2 cellular contexts compared by ENCODE assay signal in genomic region chr12:47905313-47905730, GRCh38.
TF ChIP-seq lines count a peak whose summit lies in the region.

No MANE protein-coding gene starts in this region.

TF ChIP-seq in GM23338, 12 proteins besides CTCF, POLR2A, EP300 and RAD21:
- TF ChIP-seq CREB1 (CRISPR knock-in tag; IDR thresholded peaks at IDR 0.05; ENCODE audit: low read depth) (peak; percentile 76), REST (IDR thresholded peaks at IDR 0.05; ENCODE audit: unreplicated experiment) (no peak)

TF ChIP-seq in HepG2, 621 proteins besides CTCF, POLR2A, EP300 and RAD21:
- TF ChIP-seq E2F5 (CRISPR knock-in tag; conservative IDR thresholded peaks at IDR 0.05) (no peak), PCBP1 (IDR thresholded peaks at IDR 0.05; ENCODE audit: borderline replicate concordance, low read depth, low read length) (0 out of 2 replicates have a peak, but pooled peaks have one; percentile 22), HNRNPLL (IDR thresholded peaks at IDR 0.05; ENCODE audit: low read depth, low read length, poor library complexity, severe bottlenecking) (peak; percentile 6), ZFP62 (CRISPR knock-in tag; IDR thresholded peaks at IDR 0.05) (no peak), RFXANK (CRISPR knock-in tag; IDR thresholded peaks at IDR 0.05) (no peak), KDM3A (CRISPR knock-in tag; IDR thresholded peaks at IDR 0.05; ENCODE audit: low read depth) (no peak), KDM2A (CRISPR knock-in tag; IDR thresholded peaks at IDR 0.05; ENCODE audit: borderline replicate concordance, low read depth) (peak; percentile 28; the same call in 1 of the 2 replicates), MXI1 (IDR thresholded peaks at IDR 0.05; ENCODE audit: borderline replicate concordance, low read depth, low read length) (0 out of 3 replicates have a peak, but pooled peaks have one; percentile 12), HOXA3 (CRISPR knock-in tag; IDR thresholded peaks at IDR 0.05) (0 out of 2 replicates have a peak, but pooled peaks have one; percentile 18), CSRNP1 (CRISPR knock-in tag; IDR thresholded peaks at IDR 0.05) (no peak), ZBTB38 (CRISPR knock-in tag; IDR thresholded peaks at IDR 0.05) (no peak), ZNF20 (CRISPR knock-in tag; IDR thresholded peaks at IDR 0.05) (no peak), KMT2A (CRISPR knock-in tag; IDR thresholded peaks at IDR 0.05) (no peak), STAG1 (CRISPR knock-in tag; IDR thresholded peaks at IDR 0.05) (peak; percentile 57), ZNF574 (CRISPR knock-in tag; IDR thresholded peaks at IDR 0.05) (0 out of 2 replicates have a peak, but pooled peaks have one; percentile 17), ZSCAN25 (CRISPR knock-in tag; IDR thresholded peaks at IDR 0.05) (no peak), PHF21A (CRISPR knock-in tag; IDR thresholded peaks at IDR 0.05) (no peak)
- TF ChIP-seq, protein P1, sequence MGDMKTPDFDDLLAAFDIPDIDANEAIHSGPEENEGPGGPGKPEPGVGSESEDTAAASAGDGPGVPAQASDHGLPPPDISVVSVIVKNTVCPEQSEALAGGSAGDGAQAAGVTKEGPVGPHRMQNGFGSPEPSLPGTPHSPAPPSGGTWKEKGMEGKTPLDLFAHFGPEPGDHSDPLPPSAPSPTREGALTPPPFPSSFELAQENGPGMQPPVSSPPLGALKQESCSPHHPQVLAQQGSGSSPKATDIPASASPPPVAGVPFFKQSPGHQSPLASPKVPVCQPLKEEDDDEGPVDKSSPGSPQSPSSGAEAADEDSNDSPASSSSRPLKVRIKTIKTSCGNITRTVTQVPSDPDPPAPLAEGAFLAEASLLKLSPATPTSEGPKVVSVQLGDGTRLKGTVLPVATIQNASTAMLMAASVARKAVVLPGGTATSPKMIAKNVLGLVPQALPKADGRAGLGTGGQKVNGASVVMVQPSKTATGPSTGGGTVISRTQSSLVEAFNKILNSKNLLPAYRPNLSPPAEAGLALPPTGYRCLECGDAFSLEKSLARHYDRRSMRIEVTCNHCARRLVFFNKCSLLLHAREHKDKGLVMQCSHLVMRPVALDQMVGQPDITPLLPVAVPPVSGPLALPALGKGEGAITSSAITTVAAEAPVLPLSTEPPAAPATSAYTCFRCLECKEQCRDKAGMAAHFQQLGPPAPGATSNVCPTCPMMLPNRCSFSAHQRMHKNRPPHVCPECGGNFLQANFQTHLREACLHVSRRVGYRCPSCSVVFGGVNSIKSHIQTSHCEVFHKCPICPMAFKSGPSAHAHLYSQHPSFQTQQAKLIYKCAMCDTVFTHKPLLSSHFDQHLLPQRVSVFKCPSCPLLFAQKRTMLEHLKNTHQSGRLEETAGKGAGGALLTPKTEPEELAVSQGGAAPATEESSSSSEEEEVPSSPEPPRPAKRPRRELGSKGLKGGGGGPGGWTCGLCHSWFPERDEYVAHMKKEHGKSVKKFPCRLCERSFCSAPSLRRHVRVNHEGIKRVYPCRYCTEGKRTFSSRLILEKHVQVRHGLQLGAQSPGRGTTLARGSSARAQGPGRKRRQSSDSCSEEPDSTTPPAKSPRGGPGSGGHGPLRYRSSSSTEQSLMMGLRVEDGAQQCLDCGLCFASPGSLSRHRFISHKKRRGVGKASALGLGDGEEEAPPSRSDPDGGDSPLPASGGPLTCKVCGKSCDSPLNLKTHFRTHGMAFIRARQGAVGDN (CRISPR knock-in tag; IDR thresholded peaks at IDR 0.05), result peak; percentile 39; the same call in 1 of the 2 replicates
- TF ChIP-seq, protein P2, sequence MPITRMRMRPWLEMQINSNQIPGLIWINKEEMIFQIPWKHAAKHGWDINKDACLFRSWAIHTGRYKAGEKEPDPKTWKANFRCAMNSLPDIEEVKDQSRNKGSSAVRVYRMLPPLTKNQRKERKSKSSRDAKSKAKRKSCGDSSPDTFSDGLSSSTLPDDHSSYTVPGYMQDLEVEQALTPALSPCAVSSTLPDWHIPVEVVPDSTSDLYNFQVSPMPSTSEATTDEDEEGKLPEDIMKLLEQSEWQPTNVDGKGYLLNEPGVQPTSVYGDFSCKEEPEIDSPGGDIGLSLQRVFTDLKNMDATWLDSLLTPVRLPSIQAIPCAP (CRISPR knock-in tag; IDR thresholded peaks at IDR 0.05; ENCODE audit: low read depth), result no peak
- TF ChIP-seq, protein P3, sequence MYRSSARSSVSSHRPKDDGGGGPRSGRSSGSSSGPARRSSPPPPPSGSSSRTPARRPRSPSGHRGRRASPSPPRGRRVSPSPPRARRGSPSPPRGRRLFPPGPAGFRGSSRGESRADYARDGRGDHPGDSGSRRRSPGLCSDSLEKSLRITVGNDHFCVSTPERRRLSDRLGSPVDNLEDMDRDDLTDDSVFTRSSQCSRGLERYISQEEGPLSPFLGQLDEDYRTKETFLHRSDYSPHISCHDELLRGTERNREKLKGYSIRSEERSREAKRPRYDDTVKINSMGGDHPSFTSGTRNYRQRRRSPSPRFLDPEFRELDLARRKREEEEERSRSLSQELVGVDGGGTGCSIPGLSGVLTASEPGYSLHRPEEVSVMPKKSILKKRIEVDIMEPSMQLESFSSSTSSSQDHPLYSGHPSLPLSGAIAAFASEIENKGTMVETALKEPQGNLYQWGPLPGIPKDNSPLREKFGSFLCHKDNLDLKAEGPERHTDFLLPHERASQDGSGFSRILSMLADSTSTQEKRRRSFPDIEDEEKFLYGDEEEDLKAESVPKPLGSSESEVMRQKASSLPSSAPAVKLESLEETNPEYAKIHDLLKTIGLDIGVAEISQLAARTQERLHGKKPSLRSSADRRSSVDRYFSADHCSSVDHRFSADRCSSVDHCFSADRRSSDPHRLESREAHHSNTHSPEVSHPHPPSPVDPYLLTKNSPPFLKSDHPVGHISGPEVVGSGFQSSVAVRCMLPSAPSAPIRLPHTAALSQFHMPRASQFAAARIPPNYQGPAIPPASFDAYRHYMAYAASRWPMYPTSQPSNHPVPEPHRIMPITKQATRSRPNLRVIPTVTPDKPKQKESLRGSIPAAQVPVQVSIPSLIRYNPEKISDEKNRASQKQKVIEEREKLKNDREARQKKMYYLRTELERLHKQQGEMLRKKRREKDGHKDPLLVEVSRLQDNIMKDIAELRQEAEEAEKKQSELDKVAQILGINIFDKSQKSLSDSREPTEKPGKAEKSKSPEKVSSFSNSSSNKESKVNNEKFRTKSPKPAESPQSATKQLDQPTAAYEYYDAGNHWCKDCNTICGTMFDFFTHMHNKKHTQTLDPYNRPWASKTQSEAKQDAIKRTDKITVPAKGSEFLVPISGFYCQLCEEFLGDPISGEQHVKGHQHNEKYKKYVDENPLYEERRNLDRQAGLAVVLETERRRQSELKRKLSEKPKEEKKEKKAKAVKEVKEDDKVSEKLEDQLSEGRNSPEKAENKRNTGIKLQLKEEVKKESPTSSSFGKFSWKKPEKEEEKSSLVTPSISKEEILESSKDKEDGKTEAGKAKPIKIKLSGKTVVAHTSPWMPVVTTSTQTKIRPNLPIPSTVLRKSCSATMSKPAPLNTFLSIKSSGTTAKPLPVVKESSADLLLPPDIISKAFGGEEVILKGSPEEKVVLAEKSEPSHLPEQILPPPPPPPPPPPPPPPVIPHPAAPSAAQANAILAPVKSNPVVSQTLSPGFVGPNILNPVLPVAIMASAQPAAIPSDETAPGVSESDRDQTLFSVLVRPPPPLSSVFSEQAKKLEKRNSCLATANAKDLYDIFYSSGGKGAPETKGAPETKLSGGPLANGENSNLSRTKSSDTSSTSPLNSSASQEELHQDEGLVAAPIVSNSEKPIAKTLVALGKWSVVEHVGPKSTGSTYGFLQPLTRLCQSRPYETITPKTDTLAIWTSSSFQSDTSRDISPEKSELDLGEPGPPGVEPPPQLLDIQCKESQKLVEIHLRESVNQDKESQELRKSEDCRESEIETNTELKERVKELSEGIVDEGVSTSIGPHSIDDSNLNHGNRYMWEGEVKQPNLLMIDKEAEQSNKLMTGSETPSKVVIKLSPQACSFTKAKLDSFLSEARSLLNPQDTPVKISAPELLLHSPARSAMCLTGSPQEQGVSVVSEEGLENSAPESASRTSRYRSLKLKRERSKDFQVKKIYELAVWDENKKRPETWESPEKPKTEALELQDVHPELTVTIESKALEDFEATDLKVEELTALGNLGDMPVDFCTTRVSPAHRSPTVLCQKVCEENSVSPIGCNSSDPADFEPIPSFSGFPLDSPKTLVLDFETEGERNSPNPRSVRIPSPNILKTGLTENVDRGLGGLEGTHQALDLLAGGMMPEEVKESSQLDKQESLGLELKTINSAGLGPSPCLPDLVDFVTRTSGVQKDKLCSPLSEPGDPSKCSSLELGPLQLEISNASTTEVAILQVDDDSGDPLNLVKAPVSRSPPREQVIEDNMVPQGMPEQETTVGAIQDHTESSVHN (CRISPR knock-in tag; IDR thresholded peaks at IDR 0.05), result no peak
- TF ChIP-seq, protein P4, sequence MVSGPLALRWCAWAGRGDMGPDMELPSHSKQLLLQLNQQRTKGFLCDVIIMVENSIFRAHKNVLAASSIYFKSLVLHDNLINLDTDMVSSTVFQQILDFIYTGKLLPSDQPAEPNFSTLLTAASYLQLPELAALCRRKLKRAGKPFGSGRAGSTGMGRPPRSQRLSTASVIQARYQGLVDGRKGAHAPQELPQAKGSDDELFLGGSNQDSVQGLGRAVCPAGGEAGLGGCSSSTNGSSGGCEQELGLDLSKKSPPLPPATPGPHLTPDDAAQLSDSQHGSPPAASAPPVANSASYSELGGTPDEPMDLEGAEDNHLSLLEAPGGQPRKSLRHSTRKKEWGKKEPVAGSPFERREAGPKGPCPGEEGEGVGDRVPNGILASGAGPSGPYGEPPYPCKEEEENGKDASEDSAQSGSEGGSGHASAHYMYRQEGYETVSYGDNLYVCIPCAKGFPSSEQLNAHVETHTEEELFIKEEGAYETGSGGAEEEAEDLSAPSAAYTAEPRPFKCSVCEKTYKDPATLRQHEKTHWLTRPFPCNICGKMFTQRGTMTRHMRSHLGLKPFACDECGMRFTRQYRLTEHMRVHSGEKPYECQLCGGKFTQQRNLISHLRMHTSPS (CRISPR knock-in tag; IDR thresholded peaks at IDR 0.05; ENCODE audit: low read depth), result 0 out of 2 replicates have a peak, but pooled peaks have one; percentile 28
- TF ChIP-seq, protein P5, sequence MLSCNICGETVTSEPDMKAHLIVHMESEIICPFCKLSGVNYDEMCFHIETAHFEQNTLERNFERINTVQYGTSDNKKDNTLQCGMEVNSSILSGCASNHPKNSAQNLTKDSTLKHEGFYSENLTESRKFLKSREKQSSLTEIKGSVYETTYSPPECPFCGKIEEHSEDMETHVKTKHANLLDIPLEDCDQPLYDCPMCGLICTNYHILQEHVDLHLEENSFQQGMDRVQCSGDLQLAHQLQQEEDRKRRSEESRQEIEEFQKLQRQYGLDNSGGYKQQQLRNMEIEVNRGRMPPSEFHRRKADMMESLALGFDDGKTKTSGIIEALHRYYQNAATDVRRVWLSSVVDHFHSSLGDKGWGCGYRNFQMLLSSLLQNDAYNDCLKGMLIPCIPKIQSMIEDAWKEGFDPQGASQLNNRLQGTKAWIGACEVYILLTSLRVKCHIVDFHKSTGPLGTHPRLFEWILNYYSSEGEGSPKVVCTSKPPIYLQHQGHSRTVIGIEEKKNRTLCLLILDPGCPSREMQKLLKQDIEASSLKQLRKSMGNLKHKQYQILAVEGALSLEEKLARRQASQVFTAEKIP (CRISPR knock-in tag; IDR thresholded peaks at IDR 0.05; ENCODE audit: borderline replicate concordance), result no peak
- TF ChIP-seq, protein P6, sequence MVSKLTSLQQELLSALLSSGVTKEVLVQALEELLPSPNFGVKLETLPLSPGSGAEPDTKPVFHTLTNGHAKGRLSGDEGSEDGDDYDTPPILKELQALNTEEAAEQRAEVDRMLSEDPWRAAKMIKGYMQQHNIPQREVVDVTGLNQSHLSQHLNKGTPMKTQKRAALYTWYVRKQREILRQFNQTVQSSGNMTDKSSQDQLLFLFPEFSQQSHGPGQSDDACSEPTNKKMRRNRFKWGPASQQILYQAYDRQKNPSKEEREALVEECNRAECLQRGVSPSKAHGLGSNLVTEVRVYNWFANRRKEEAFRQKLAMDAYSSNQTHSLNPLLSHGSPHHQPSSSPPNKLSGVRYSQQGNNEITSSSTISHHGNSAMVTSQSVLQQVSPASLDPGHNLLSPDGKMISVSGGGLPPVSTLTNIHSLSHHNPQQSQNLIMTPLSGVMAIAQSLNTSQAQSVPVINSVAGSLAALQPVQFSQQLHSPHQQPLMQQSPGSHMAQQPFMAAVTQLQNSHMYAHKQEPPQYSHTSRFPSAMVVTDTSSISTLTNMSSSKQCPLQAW (CRISPR knock-in tag; IDR thresholded peaks at IDR 0.05), result peak; percentile 38; the same call in 1 of the 2 replicates
